ENCODE assay signal across 1 cellular context in genomic region chr4:186473933-186474332, GRCh38.
TF ChIP-seq lines count a peak whose summit lies in the region.

No MANE protein-coding gene starts in this region.

TF ChIP-seq in K562, 482 proteins besides CTCF, POLR2A, EP300 and RAD21 (continued from another document):
- TF ChIP-seq, protein P1, sequence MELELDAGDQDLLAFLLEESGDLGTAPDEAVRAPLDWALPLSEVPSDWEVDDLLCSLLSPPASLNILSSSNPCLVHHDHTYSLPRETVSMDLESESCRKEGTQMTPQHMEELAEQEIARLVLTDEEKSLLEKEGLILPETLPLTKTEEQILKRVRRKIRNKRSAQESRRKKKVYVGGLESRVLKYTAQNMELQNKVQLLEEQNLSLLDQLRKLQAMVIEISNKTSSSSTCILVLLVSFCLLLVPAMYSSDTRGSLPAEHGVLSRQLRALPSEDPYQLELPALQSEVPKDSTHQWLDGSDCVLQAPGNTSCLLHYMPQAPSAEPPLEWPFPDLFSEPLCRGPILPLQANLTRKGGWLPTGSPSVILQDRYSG (tag; conservative IDR thresholded peaks at IDR 0.05; ENCODE audit: low read depth), result no peak
